16 cellular contexts compared by ENCODE assay signal in the genomic region with DNA sequence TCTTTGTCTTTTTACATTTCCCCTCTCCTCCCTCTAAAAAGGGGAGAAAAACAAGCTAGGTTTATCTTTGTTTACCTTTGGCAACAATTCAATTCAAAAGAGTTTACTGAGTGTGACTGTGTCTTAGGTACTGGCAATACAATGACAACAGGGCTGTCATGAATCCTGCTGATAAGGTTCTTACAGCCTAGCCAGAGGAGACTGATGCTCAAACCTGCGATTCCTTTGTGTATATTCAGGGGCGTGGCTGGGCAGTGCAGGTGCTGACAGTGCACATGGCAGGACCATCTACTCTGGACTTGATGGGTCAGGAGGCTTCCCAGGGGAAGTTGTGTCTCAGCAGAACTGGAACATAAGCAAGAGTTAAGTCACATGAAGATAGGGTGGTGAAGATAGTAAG.
"Had no signal": no experiment of that assay in that cellular context is flagged by ENCODE, and none has a peak within 500 bp of the region (broad histone marks: within the 10 kb centered on the region; RNA-seq: fewer than 3 reads in every experiment).

No MANE protein-coding gene starts in this region.

- H3K4me3 ChIP-seq: body of pancreas, lower lobe of right lung, right lobe of liver, transverse colon had no signal

- H3K4me3 Mint-ChIP-seq: activated naive CD4-positive, alpha-beta T cell treated with anti-CD3 and anti-CD28 coated beads, Interleukin-2, amount 10 ng/mL, durations not matched to agents 7 days and 5 days; central memory CD8-positive, alpha-beta T cell; dendritic cell treated with granulocyte-macrophage colony-stimulating factor and Interleukin-4, amounts not matched to agents 40 ng/mL and 50 ng/mL, for 4 days; naive B cell; stimulated activated naive B cell treated with anti-CD40 and anti-IgM and Interleukin-4, amounts not matched to agents 10 μg/mL and 1 μg/mL and 100 μg/mL, for 72 hours had no signal

- H3K9me3 Mint-ChIP-seq: activated naive CD4-positive, alpha-beta T cell treated with anti-CD3 and anti-CD28 coated beads, Interleukin-2, amount 10 ng/mL, durations not matched to agents 7 days and 5 days; activated T-helper 2 cell treated with anti-CD3 and anti-CD28 coated beads, Interferon-gamma antibody, Interleukin-2, Interleukin-4, amounts not matched to agents 10 μg/mL and 5 μg/mL and 100 μg/mL, durations not matched to agents 14 hours and 24 hours and 36 hours; central memory CD8-positive, alpha-beta T cell; dendritic cell treated with granulocyte-macrophage colony-stimulating factor and Interleukin-4, amounts not matched to agents 40 ng/mL and 50 ng/mL, for 4 days had no signal

- DNase-seq: activated naive CD4-positive, alpha-beta T cell treated with anti-CD3 and anti-CD28 coated beads, Interleukin-2, amount 10 ng/mL, durations not matched to agents 7 days and 5 days; amniotic stem cell; body of pancreas; hippocampal formation; lower lobe of right lung; midbrain; naive B cell; nucleus accumbens; right lobe of liver; stimulated activated CD4-positive, alpha-beta T cell treated with anti-CD3 and anti-CD28 coated beads, Interleukin-2, amount 100 ng/mL, for 24 hours; stimulated activated naive B cell treated with anti-CD40 and anti-IgM and Interleukin-4, amounts not matched to agents 10 μg/mL and 1 μg/mL and 100 μg/mL, for 72 hours; transverse colon had no signal

- H3K27me3 Mint-ChIP-seq: activated naive CD4-positive, alpha-beta T cell treated with anti-CD3 and anti-CD28 coated beads, Interleukin-2, amount 10 ng/mL, durations not matched to agents 7 days and 5 days; central memory CD8-positive, alpha-beta T cell; dendritic cell treated with granulocyte-macrophage colony-stimulating factor and Interleukin-4, amounts not matched to agents 40 ng/mL and 50 ng/mL, for 4 days; naive B cell; stimulated activated naive B cell treated with anti-CD40 and anti-IgM and Interleukin-4, amounts not matched to agents 10 μg/mL and 1 μg/mL and 100 μg/mL, for 72 hours had no signal

- H3K4me1 Mint-ChIP-seq: central memory CD8-positive, alpha-beta T cell had no signal

- H3K27me3 ChIP-seq: body of pancreas, right lobe of liver, transverse colon had no signal

- H3K27ac Mint-ChIP-seq: activated naive CD4-positive, alpha-beta T cell treated with anti-CD3 and anti-CD28 coated beads, Interleukin-2, amount 10 ng/mL, durations not matched to agents 7 days and 5 days; activated T-helper 2 cell treated with anti-CD3 and anti-CD28 coated beads, Interferon-gamma antibody, Interleukin-2, Interleukin-4, amounts not matched to agents 10 μg/mL and 5 μg/mL and 100 μg/mL, durations not matched to agents 14 hours and 24 hours and 36 hours; dendritic cell treated with granulocyte-macrophage colony-stimulating factor and Interleukin-4, amounts not matched to agents 40 ng/mL and 50 ng/mL, for 4 days; stimulated activated naive B cell treated with anti-CD40 and anti-IgM and Interleukin-4, amounts not matched to agents 10 μg/mL and 1 μg/mL and 100 μg/mL, for 72 hours had no signal

- H3K27ac ChIP-seq: body of pancreas, lower lobe of right lung, right lobe of liver, transverse colon had no signal

- H3K36me3 ChIP-seq: right lobe of liver, transverse colon had no signal

- H3K4me1 ChIP-seq: body of pancreas, right lobe of liver, transverse colon had no signal

- ATAC-seq: activated CD4-positive, CD25-positive, alpha-beta regulatory T cell treated with anti-CD3 and anti-CD28 coated beads, Interleukin-2, amount 50 U/mL, for 24 hours; body of pancreas; lower lobe of right lung; right lobe of liver; stimulated activated naive B cell treated with anti-CD40 and anti-IgM and Interleukin-4, amounts not matched to agents 10 μg/mL and 1 μg/mL and 100 μg/mL, for 72 hours had no signal

- H3K36me3 Mint-ChIP-seq: activated naive CD4-positive, alpha-beta T cell treated with anti-CD3 and anti-CD28 coated beads, Interleukin-2, amount 10 ng/mL, durations not matched to agents 7 days and 5 days had no signal

- H3K9me3 ChIP-seq: body of pancreas, lower lobe of right lung, right lobe of liver, transverse colon had no signal
